18 cellular contexts compared by ENCODE assay signal in genomic region chr17:81272616-81273015, GRCh38. TPM values are rescaled to one million over a fixed set of nuclear protein-coding genes. Genes with fewer than 3 reads are reported as not detected.
DNase-seq lines count a peak whose midpoint lies in the region; ATAC-seq and TF ChIP-seq lines count a peak whose summit lies in the region.
"Had no signal": no experiment of that assay in that cellular context is flagged by ENCODE, and none has a peak within 500 bp of the region (broad histone marks: within the 10 kb centered on the region; RNA-seq: fewer than 3 reads in every experiment).

No MANE protein-coding gene starts in this region.

- DNase-seq in activated CD4-positive, alpha-beta T cell treated with anti-CD3 and anti-CD28 coated beads, Interleukin-2, amount 10 ng/mL, durations not matched to agents 24 days and 14 days = no peak
- DNase-seq in activated CD4-positive, alpha-beta T cell treated with anti-CD3 and anti-CD28 coated beads, Interleukin-2, amount 50 U/mL, for 1 hour = no peak
- DNase-seq in CD8-positive, alpha-beta T cell = no peak
- DNase-seq in T-helper 17 cell = no peak
- no peak for DNase-seq in neural progenitor cell (ENCODE audit: low spot score)
- no peak for DNase-seq in middle frontal gyrus (ENCODE audit: extremely low spot score, low spot score)
- no peak for DNase-seq in NCI-H226
- DNase-seq: Caco-2, islet precursor cell, MV-4-11, NCI-H2171, SIG-M5, small intestine, tibial artery had no signal

- H3K4me1 Mint-ChIP-seq in activated CD4-positive, alpha-beta T cell treated with anti-CD3 and anti-CD28 coated beads, Interleukin-2, amount 10 ng/mL, durations not matched to agents 24 days and 14 days = peaks cover 5% of the 10 kb centered on the region
- H3K4me1 Mint-ChIP-seq in CD8-positive, alpha-beta T cell (ENCODE audit: low read depth) = peaks cover 2% of the 10 kb centered on the region
- peaks cover 20% of the 10 kb centered on the region for H3K4me1 Mint-ChIP-seq in T-helper 17 cell
- H3K4me1 Mint-ChIP-seq in neural progenitor cell = no peaks in the 10 kb centered on the region

- H3K9me3 Mint-ChIP-seq in activated CD4-positive, alpha-beta T cell treated with anti-CD3 and anti-CD28 coated beads, Interleukin-2, amount 10 ng/mL, durations not matched to agents 24 days and 14 days = no peaks in the 10 kb centered on the region
- no peaks in the 10 kb centered on the region for H3K9me3 Mint-ChIP-seq in CD8-positive, alpha-beta T cell
- H3K9me3 Mint-ChIP-seq in neural progenitor cell = no peaks in the 10 kb centered on the region
- H3K9me3 Mint-ChIP-seq: stimulated activated effector memory CD8-positive, alpha-beta T cell treated with anti-CD3 and anti-CD28 coated beads, Interleukin-12 subunit alpha, Interleukin-12 subunit beta, amount 100 ng/mL, for 72 hours had no signal

- no peak for TF ChIP-seq CTCF in CD8-positive, alpha-beta T cell (IDR thresholded peaks at IDR 0.05)
- TF ChIP-seq CTCF in neural progenitor cell (IDR thresholded peaks at IDR 0.05) = no peak

- POLR2A ChIA-PET in CD8-positive, alpha-beta T cell (lab: Charles Lee) = no interaction called here

- H2AFZ ChIP-seq in neural progenitor cell (replicated peaks) = no peak overlapping the region

- no peaks in the 10 kb centered on the region for H3K27me3 Mint-ChIP-seq in activated CD4-positive, alpha-beta T cell treated with anti-CD3 and anti-CD28 coated beads, Interleukin-2, amount 10 ng/mL, durations not matched to agents 24 days and 14 days
- no peaks in the 10 kb centered on the region for H3K27me3 Mint-ChIP-seq in CD8-positive, alpha-beta T cell (ENCODE audit: low read depth)
- H3K27me3 Mint-ChIP-seq in T-helper 17 cell (no peaks in the 10 kb centered on the region), neural progenitor cell (ENCODE audit: insufficient read depth, low read depth) (peaks cover 2% of the 10 kb centered on the region)

- H3K36me3 Mint-ChIP-seq in activated CD4-positive, alpha-beta T cell treated with anti-CD3 and anti-CD28 coated beads, Interleukin-2, amount 10 ng/mL, durations not matched to agents 24 days and 14 days (ENCODE audit: low read depth) = peaks cover 36% of the 10 kb centered on the region
- peaks cover 80% of the 10 kb centered on the region for H3K36me3 Mint-ChIP-seq in CD8-positive, alpha-beta T cell
- H3K36me3 Mint-ChIP-seq in T-helper 17 cell (ENCODE audit: low read depth) (peaks cover 4% of the 10 kb centered on the region), neural progenitor cell (peaks cover 27% of the 10 kb centered on the region)

- peaks cover 40% of the 10 kb centered on the region for H3K36me3 ChIP-seq in CD8-positive, alpha-beta T cell (ENCODE audit: insufficient read depth, low read length)
- no peaks in the 10 kb centered on the region for H3K36me3 ChIP-seq in neural progenitor cell

- no peaks in the 10 kb centered on the region for H3K27me3 ChIP-seq in CD8-positive, alpha-beta T cell (ENCODE audit: insufficient read depth, low read length)
- H3K27me3 ChIP-seq in neural progenitor cell = no peaks in the 10 kb centered on the region
- H3K27me3 ChIP-seq: cardiac muscle cell, tibial artery had no signal

- H3K27ac Mint-ChIP-seq in activated CD4-positive, alpha-beta T cell treated with anti-CD3 and anti-CD28 coated beads, Interleukin-2, amount 10 ng/mL, durations not matched to agents 24 days and 14 days = peak overlapping the region; percentile 60
- peak overlapping the region; percentile 66 for H3K27ac Mint-ChIP-seq in CD8-positive, alpha-beta T cell
- peak overlapping the region; percentile 65 for H3K27ac Mint-ChIP-seq in T-helper 17 cell
- peak overlapping the region; percentile 83 for H3K27ac Mint-ChIP-seq in neural progenitor cell
- H3K27ac Mint-ChIP-seq: stimulated activated effector memory CD8-positive, alpha-beta T cell treated with anti-CD3 and anti-CD28 coated beads, Interleukin-12 subunit alpha, Interleukin-12 subunit beta, amount 100 ng/mL, for 72 hours had no signal

- H3K27ac ChIP-seq in CD8-positive, alpha-beta T cell (ENCODE audit: low read depth, low read length) = no peak overlapping the region
- no peak overlapping the region for H3K27ac ChIP-seq in neural progenitor cell
- H3K27ac ChIP-seq: cardiac muscle cell, tibial artery had no signal

- no peaks in the 10 kb centered on the region for H3K4me1 ChIP-seq in CD8-positive, alpha-beta T cell (ENCODE audit: insufficient read depth, low read length)
- no peaks in the 10 kb centered on the region for H3K4me1 ChIP-seq in neural progenitor cell
- H3K4me1 ChIP-seq: Caco-2, tibial artery had no signal

- H3K4me2 ChIP-seq in neural progenitor cell = no peak overlapping the region

- intact Hi-C loops in activated CD4-positive, alpha-beta T cell treated with anti-CD3 and anti-CD28 coated beads, Interleukin-2, amount 10 ng/mL, durations not matched to agents 24 days and 14 days (cut with micrococcal nuclease) = no loop called here
- intact Hi-C loops in CD8-positive, alpha-beta T cell (cut with DNase I, micrococcal nuclease) = no loop called here

- no peak overlapping the region for H3K9ac ChIP-seq in neural progenitor cell

- H3K79me2 ChIP-seq in neural progenitor cell (ENCODE audit: low read depth) = no peaks in the 10 kb centered on the region

- H3K4me3 Mint-ChIP-seq in activated CD4-positive, alpha-beta T cell treated with anti-CD3 and anti-CD28 coated beads, Interleukin-2, amount 10 ng/mL, durations not matched to agents 24 days and 14 days = no peak overlapping the region
- H3K4me3 Mint-ChIP-seq in CD8-positive, alpha-beta T cell = peak overlapping the region; percentile 44
- H3K4me3 Mint-ChIP-seq in T-helper 17 cell = peak overlapping the region; percentile 45
- H3K4me3 Mint-ChIP-seq in neural progenitor cell = no peak overlapping the region
- H3K4me3 Mint-ChIP-seq: stimulated activated effector memory CD8-positive, alpha-beta T cell treated with anti-CD3 and anti-CD28 coated beads, Interleukin-12 subunit alpha, Interleukin-12 subunit beta, amount 100 ng/mL, for 72 hours had no signal

- H4K20me1 ChIP-seq in neural progenitor cell (ENCODE audit: low read depth) = no peaks in the 10 kb centered on the region

- H3K9me3 ChIP-seq in CD8-positive, alpha-beta T cell (ENCODE audit: low read length) = no peaks in the 10 kb centered on the region
- no peaks in the 10 kb centered on the region for H3K9me3 ChIP-seq in T-helper 17 cell (ENCODE audit: control insufficient read depth, low read length, poor library complexity, severe bottlenecking)
- H3K9me3 ChIP-seq in neural progenitor cell (ENCODE audit: low read depth) = no peaks in the 10 kb centered on the region
- H3K9me3 ChIP-seq: Caco-2, tibial artery had no signal

- no peak for ATAC-seq in CD8-positive, alpha-beta T cell
- ATAC-seq in T-helper 17 cell (no peak), HG03097 (IDR thresholded peaks at IDR 0.05; ENCODE audit: low FRiP score, unreplicated experiment) (no peak)
- ATAC-seq: HCT116; stimulated activated effector memory CD8-positive, alpha-beta T cell treated with anti-CD3 and anti-CD28 coated beads, Interleukin-12 subunit alpha, Interleukin-12 subunit beta, amount 100 ng/mL, for 72 hours had no signal

- no peaks in the 10 kb centered on the region for H3F3A ChIP-seq in neural progenitor cell (ENCODE audit: low read depth)

- CTCF ChIA-PET in CD8-positive, alpha-beta T cell (lab: Charles Lee) = no interaction called here

- H3K4me3 ChIP-seq in CD8-positive, alpha-beta T cell (ENCODE audit: low read depth, low read length) = no peak overlapping the region
- H3K4me3 ChIP-seq in neural progenitor cell = no peak overlapping the region
- H3K4me3 ChIP-seq: cardiac muscle cell, tibial artery had no signal

RNA-seq across cellular contexts. Expression of gene SLC38A10, which starts 22.5 kb away (rescaled TPM):
- 98.0 and 105 TPM in 2 replicates for total RNA-seq in activated CD4-positive, alpha-beta T cell treated with anti-CD3 and anti-CD28 coated beads, Interleukin-2, amount 10 ng/mL, durations not matched to agents 24 days and 14 days
- total RNA-seq in CD8-positive, alpha-beta T cell = 10 to 100 TPM; 16.1 to 17.4 TPM
- total RNA-seq in T-helper 17 cell (10 to 100 TPM; 59.4 to 98.4 TPM), neural progenitor cell (ENCODE audit: low replicate concordance) (8.3 and 31.4 TPM in 2 replicates)

RNA-seq across cellular contexts. Expression of gene NDUFAF8, which starts 33.5 kb away (rescaled TPM):
- 73.6 and 77.1 TPM in 2 replicates for total RNA-seq in activated CD4-positive, alpha-beta T cell treated with anti-CD3 and anti-CD28 coated beads, Interleukin-2, amount 10 ng/mL, durations not matched to agents 24 days and 14 days
- total RNA-seq in CD8-positive, alpha-beta T cell = 10 to 100 TPM; 40.6 to 50.9 TPM
- 10 to 100 TPM; 30.6 to 37.0 TPM for total RNA-seq in T-helper 17 cell
- total RNA-seq in neural progenitor cell (ENCODE audit: low replicate concordance) = 29.8 and 34.7 TPM in 2 replicates

RNA-seq across cellular contexts. Expression of gene TEPSIN, which starts 33.8 kb away (rescaled TPM):
- total RNA-seq in activated CD4-positive, alpha-beta T cell treated with anti-CD3 and anti-CD28 coated beads, Interleukin-2, amount 10 ng/mL, durations not matched to agents 24 days and 14 days = 36.4 and 40.0 TPM in 2 replicates
- total RNA-seq in CD8-positive, alpha-beta T cell = 10 to 100 TPM; 81.4 to 88.8 TPM
- 10 to 100 TPM; 84.1 to 90.9 TPM for total RNA-seq in T-helper 17 cell
- total RNA-seq in neural progenitor cell (ENCODE audit: low replicate concordance) = 20.6 and 28.0 TPM in 2 replicates

RNA-seq across cellular contexts. Expression of gene CEP131, which starts 49.9 kb away (rescaled TPM):
- total RNA-seq in activated CD4-positive, alpha-beta T cell treated with anti-CD3 and anti-CD28 coated beads, Interleukin-2, amount 10 ng/mL, durations not matched to agents 24 days and 14 days = 15.6 and 18.0 TPM in 2 replicates
- 10 to 100 TPM in 1 of 2 experiments, 1 to 10 TPM in 1; 8.5 to 10.3 TPM for total RNA-seq in CD8-positive, alpha-beta T cell
- total RNA-seq in T-helper 17 cell (10 to 100 TPM in 1 of 2 donors, 1 to 10 TPM in 1; 8.2 to 10.5 TPM), neural progenitor cell (ENCODE audit: low replicate concordance) (7.7 and 40.9 TPM in 2 replicates)

Comparison
In these comparisons a context has a peak if more than half of its experiments do, and no peak if none do; other contexts are left out.
1. H3K4me3 Mint-ChIP-seq: peak in CD8-positive, alpha-beta T cell (single experiment) and T-helper 17 cell (single experiment); none in activated CD4-positive, alpha-beta T cell treated with anti-CD3 and anti-CD28 coated beads, Interleukin-2, amount 10 ng/mL, durations not matched to agents 24 days and 14 days (single experiment) and neural progenitor cell (single experiment).
2. Peak in every context shown above with its lines, with median percentiles within 50 percentile points of each other: H3K27ac Mint-ChIP-seq.